ENCODE assay signal across 11 cellular contexts in genomic region chr2:176582990-176583481, GRCh38.
DNase-seq lines count a peak whose midpoint lies in the region; ATAC-seq and TF ChIP-seq lines count a peak whose summit lies in the region.
"Had no signal": no experiment of that assay in that cellular context is flagged by ENCODE, and none has a peak within 500 bp of the region (broad histone marks: within the 10 kb centered on the region; RNA-seq: fewer than 3 reads in every experiment).

No MANE protein-coding gene starts in this region.

- peaks cover 5% of the 10 kb centered on the region for H3K4me1 Mint-ChIP-seq in activated T-helper 17 cell treated with anti-CD3 and anti-CD28 coated beads, Interleukin-2, amount 50 U/mL, for 72 hours

- no peak overlapping the region for H3K27ac ChIP-seq in right atrium auricular region
- no peak overlapping the region for H3K27ac ChIP-seq in ascending aorta

- intact Hi-C loops in Right ventricle myocardium superior (cut with DNase I): no loop called here
- intact Hi-C loops in ascending aorta (cut with DNase I): no loop called here

- TF ChIP-seq CTCF in right atrium auricular region (IDR thresholded peaks at IDR 0.05): no peak
- no peak for TF ChIP-seq CTCF in ascending aorta (IDR thresholded peaks at IDR 0.05)

- H3K9me3 Mint-ChIP-seq in activated T-helper 17 cell treated with anti-CD3 and anti-CD28 coated beads, Interleukin-2, amount 50 U/mL, for 72 hours: no peaks in the 10 kb centered on the region

- H3K27ac Mint-ChIP-seq in activated T-helper 17 cell treated with anti-CD3 and anti-CD28 coated beads, Interleukin-2, amount 50 U/mL, for 72 hours: no peak overlapping the region

- H3K9me3 ChIP-seq in right atrium auricular region: no peaks in the 10 kb centered on the region
- no peaks in the 10 kb centered on the region for H3K9me3 ChIP-seq in ascending aorta

- H3K36me3 Mint-ChIP-seq in activated T-helper 17 cell treated with anti-CD3 and anti-CD28 coated beads, Interleukin-2, amount 50 U/mL, for 72 hours (ENCODE audit: low read depth): no peaks in the 10 kb centered on the region

- no peaks in the 10 kb centered on the region for H3K36me3 ChIP-seq in right atrium auricular region
- H3K36me3 ChIP-seq in ascending aorta: no peaks in the 10 kb centered on the region

- H3K27me3 ChIP-seq in right atrium auricular region (no peaks in the 10 kb centered on the region), ascending aorta (no peaks in the 10 kb centered on the region)

- H3K4me1 ChIP-seq in right atrium auricular region: no peaks in the 10 kb centered on the region
- no peaks in the 10 kb centered on the region for H3K4me1 ChIP-seq in ascending aorta

- ATAC-seq in Right ventricle myocardium superior (ENCODE audit: poor library complexity) (peak; percentile 52), HG03439 (IDR thresholded peaks at IDR 0.05; ENCODE audit: unreplicated experiment) (no peak)
- peak; percentile 61 for ATAC-seq in activated T-helper 17 cell treated with anti-CD3 and anti-CD28 coated beads, Interleukin-2, amount 50 U/mL, for 72 hours (replicated peaks)
- ATAC-seq: esophagus mucosa had no signal

- DNase-seq in Right ventricle myocardium superior (no peak), right atrium auricular region (ENCODE audit: low spot score) (no peak), iris pigment epithelial cell (ENCODE audit: low read depth) (peak; percentile 98), hippocampal formation (lab: John Stamatoyannopoulos, UW) (no peak), ascending aorta (ENCODE audit: low spot score in 2 of 2) (no peak)
- DNase-seq in activated naive CD4-positive, alpha-beta T cell treated with anti-CD3 and anti-CD28 coated beads, Interleukin-2, amount 50 U/mL, for 16 hours: no peak
- DNase-seq: NCI-H1048; stimulated activated CD4-positive, alpha-beta T cell treated with anti-CD3 and anti-CD28 coated beads, Interleukin-2, amount 100 ng/mL, for 48 hours had no signal

- H3K4me3 Mint-ChIP-seq in activated T-helper 17 cell treated with anti-CD3 and anti-CD28 coated beads, Interleukin-2, amount 50 U/mL, for 72 hours: no peak overlapping the region

- H3K27me3 Mint-ChIP-seq in activated T-helper 17 cell treated with anti-CD3 and anti-CD28 coated beads, Interleukin-2, amount 50 U/mL, for 72 hours: peaks cover 34% of the 10 kb centered on the region

- H3K4me3 ChIP-seq in right atrium auricular region (no peak overlapping the region), ascending aorta (no peak overlapping the region)
